Comparison of ENCODE assay signal across 8 cellular contexts in genomic region chr11:121372671-121373429, GRCh38.
DNase-seq lines count a peak whose midpoint lies in the region; ATAC-seq and TF ChIP-seq lines count a peak whose summit lies in the region.

No MANE protein-coding gene starts in this region.

- H3K27me3 ChIP-seq in effector memory CD4-positive, alpha-beta T cell (replicated peaks; ENCODE audit: control insufficient read depth, insufficient read depth, low read length, poor library complexity, severe bottlenecking): no peaks in the 10 kb centered on the region
- H3K27me3 ChIP-seq in SJCRH30 (no peaks in the 10 kb centered on the region), uterus (peaks cover 0 to 5% of the 10 kb centered on the region in 2 donors)

- H3K4me3 ChIP-seq in effector memory CD4-positive, alpha-beta T cell (ENCODE audit: insufficient read depth, low read depth, low read length, poor library complexity, severe bottlenecking): peak overlapping the region; percentile 20
- H3K4me3 ChIP-seq in SJCRH30: no peak overlapping the region
- H3K4me3 ChIP-seq in uterus: no peak overlapping the region

- no peak for TF ChIP-seq CTCF in uterus (IDR thresholded peaks at IDR 0.05)

- ATAC-seq in GM18498 (IDR thresholded peaks at IDR 0.05; ENCODE audit: unreplicated experiment) (peak; percentile 88), GM19463 (IDR thresholded peaks at IDR 0.05; ENCODE audit: unreplicated experiment) (peak; percentile 72), HG03175 (IDR thresholded peaks at IDR 0.05; ENCODE audit: unreplicated experiment) (peak; percentile 95)

- no peaks in the 10 kb centered on the region for H3K36me3 ChIP-seq in effector memory CD4-positive, alpha-beta T cell (ENCODE audit: control insufficient read depth, insufficient read depth, low read length)
- H3K36me3 ChIP-seq in SJCRH30: no peaks in the 10 kb centered on the region
- no peaks in the 10 kb centered on the region for H3K36me3 ChIP-seq in uterus

- peaks cover 24% of the 10 kb centered on the region for H3K4me1 ChIP-seq in effector memory CD4-positive, alpha-beta T cell (ENCODE audit: control insufficient read depth, insufficient read depth, low read length, poor library complexity, severe bottlenecking)
- H3K4me1 ChIP-seq in SJCRH30: no peaks in the 10 kb centered on the region
- peaks cover 0 to 2% of the 10 kb centered on the region in 2 donors for H3K4me1 ChIP-seq in uterus

- intact Hi-C loops in uterus (cut with DNase I; ENCODE audit: low total_unique reads): no loop called here

- H3K27ac ChIP-seq in effector memory CD4-positive, alpha-beta T cell (ENCODE audit: insufficient read depth, low read length, poor library complexity, severe bottlenecking): peak overlapping the region; percentile 26
- no peak overlapping the region for H3K27ac ChIP-seq in SJCRH30
- H3K27ac ChIP-seq in uterus: no peak overlapping the region

- H3K9me3 ChIP-seq in effector memory CD4-positive, alpha-beta T cell (ENCODE audit: control insufficient read depth, low read length): no peaks in the 10 kb centered on the region
- no peaks in the 10 kb centered on the region for H3K9me3 ChIP-seq in SJCRH30 (replicated peaks)
- no peaks in the 10 kb centered on the region for H3K9me3 ChIP-seq in uterus

- DNase-seq in effector memory CD4-positive, alpha-beta T cell: no peak
- DNase-seq in NCI-H187 treated with DMSO at 0.1 percent for 48 hours (lab: John Stamatoyannopoulos, UW): no peak
- DNase-seq in DMS153 (lab: John Stamatoyannopoulos, UW): no peak
- no peak for DNase-seq in SJCRH30
- DNase-seq in uterus: no peak

- no peak for TF ChIP-seq POLR2A in uterus (IDR thresholded peaks at IDR 0.05)
